28 cellular contexts compared by ENCODE assay signal in the genomic region with DNA sequence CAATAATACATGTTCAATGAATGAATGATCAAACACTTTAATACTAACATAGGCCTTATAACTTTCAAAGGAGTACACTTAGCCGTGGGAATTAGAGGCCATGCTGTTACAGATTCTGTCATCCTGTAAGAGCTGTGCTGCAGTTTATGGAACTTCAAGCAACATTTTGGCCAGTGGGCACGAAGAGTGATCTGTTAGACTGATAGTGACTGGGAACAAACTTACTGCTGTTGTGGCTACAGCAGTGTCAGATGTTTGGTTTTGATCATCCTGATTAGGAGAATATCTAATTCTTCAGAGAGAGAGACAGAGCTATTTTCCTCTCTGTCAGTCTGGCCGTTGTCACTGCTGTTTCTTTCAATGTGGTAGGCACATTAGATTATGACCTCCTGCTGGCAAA.
"Had no signal": no experiment of that assay in that cellular context is flagged by ENCODE, and none has a peak within 500 bp of the region (broad histone marks: within the 10 kb centered on the region; RNA-seq: fewer than 3 reads in every experiment).

No MANE protein-coding gene starts in this region.

- H3K36me3 Mint-ChIP-seq: stimulated activated effector memory CD8-positive, alpha-beta T cell treated with anti-CD3 and anti-CD28 coated beads, Interleukin-12 subunit alpha, Interleukin-12 subunit beta, amount 100 ng/mL, for 72 hours; stimulated activated memory B cell treated with anti-CD40 and anti-IgM and Interleukin-4, amounts not matched to agents 10 μg/mL and 1 μg/mL and 100 μg/mL, for 72 hours; stimulated activated naive B cell treated with anti-CD40 and anti-IgM and Interleukin-4, amounts not matched to agents 10 μg/mL and 1 μg/mL and 100 μg/mL, for 72 hours; type B pancreatic cell had no signal

- H3K4me1 ChIP-seq: stomach, suprapubic skin, testis, thyroid gland, tibial artery, tibial nerve, transverse colon, upper lobe of left lung, upper lobe of right lung, uterus, vagina had no signal

- H3K4me3 ChIP-seq: stomach, suprapubic skin, testis, thoracic aorta, thyroid gland, tibial artery, tibial nerve, transverse colon, upper lobe of left lung, upper lobe of right lung, uterus, vagina had no signal

- H3K9me3 Mint-ChIP-seq: stimulated activated naive B cell treated with anti-CD40 and anti-IgM and Interleukin-4, amounts not matched to agents 10 μg/mL and 1 μg/mL and 100 μg/mL, for 72 hours; type B pancreatic cell had no signal

- H3K36me3 ChIP-seq: stomach, suprapubic skin, thoracic aorta, thyroid gland, tibial artery, tibial nerve, transverse colon, upper lobe of left lung, upper lobe of right lung, uterus, vagina had no signal

- H3K27me3 Mint-ChIP-seq: stimulated activated memory B cell treated with anti-CD40 and anti-IgM and Interleukin-4, amounts not matched to agents 10 μg/mL and 1 μg/mL and 100 μg/mL, for 72 hours; stimulated activated naive B cell treated with anti-CD40 and anti-IgM and Interleukin-4, amounts not matched to agents 10 μg/mL and 1 μg/mL and 100 μg/mL, for 72 hours; stimulated activated naive CD8-positive, alpha-beta T cell treated with anti-CD3 and anti-CD28 coated beads, Interleukin-15, amount 100 ng/mL, for 72 hours; stimulated activated naive CD8-positive, alpha-beta T cell treated with anti-CD3 and anti-CD28 coated beads, Interleukin-15, Interleukin-2, amounts not matched to agents 100 ng/mL and 50 ng/mL, for 24 hours; type B pancreatic cell had no signal

- H3K27me3 ChIP-seq: stomach, suprapubic skin, testis, thyroid gland, tibial artery, tibial nerve, transverse colon, upper lobe of left lung, upper lobe of right lung, uterus, vagina had no signal

- H3K27ac ChIP-seq: stomach, suprapubic skin, testis, thoracic aorta, thyroid gland, tibial artery, tibial nerve, transverse colon, upper lobe of left lung, upper lobe of right lung, uterus, vagina had no signal

- ATAC-seq: stimulated activated effector memory CD8-positive, alpha-beta T cell treated with anti-CD3 and anti-CD28 coated beads, Interleukin-12 subunit alpha, Interleukin-12 subunit beta, amount 100 ng/mL, for 72 hours; stimulated activated memory B cell treated with anti-CD40 and anti-IgM and Interleukin-4, amounts not matched to agents 10 μg/mL and 1 μg/mL and 100 μg/mL, for 72 hours; stimulated activated naive B cell treated with anti-CD40 and anti-IgM and Interleukin-4, amounts not matched to agents 10 μg/mL and 1 μg/mL and 100 μg/mL, for 72 hours; stimulated activated naive CD8-positive, alpha-beta T cell treated with anti-CD3 and anti-CD28 coated beads, Interleukin-15, amount 100 ng/mL, for 72 hours; stimulated activated naive CD8-positive, alpha-beta T cell treated with anti-CD3 and anti-CD28 coated beads, Interleukin-15, Interleukin-2, amounts not matched to agents 100 U/mL and 50 U/mL, for 24 hours; upper lobe of right lung had no signal

- H3K4me1 Mint-ChIP-seq: stimulated activated effector memory CD8-positive, alpha-beta T cell treated with anti-CD3 and anti-CD28 coated beads, Interleukin-12 subunit alpha, Interleukin-12 subunit beta, amount 100 ng/mL, for 72 hours; stimulated activated memory B cell treated with anti-CD40 and anti-IgM and Interleukin-4, amounts not matched to agents 10 μg/mL and 1 μg/mL and 100 μg/mL, for 72 hours; stimulated activated naive B cell treated with anti-CD40 and anti-IgM and Interleukin-4, amounts not matched to agents 10 μg/mL and 1 μg/mL and 100 μg/mL, for 72 hours; stimulated activated naive CD8-positive, alpha-beta T cell treated with anti-CD3 and anti-CD28 coated beads, Interleukin-15, amount 100 ng/mL, for 72 hours had no signal

- H3K27ac Mint-ChIP-seq: stimulated activated effector memory CD8-positive, alpha-beta T cell treated with anti-CD3 and anti-CD28 coated beads, Interleukin-12 subunit alpha, Interleukin-12 subunit beta, amount 100 ng/mL, for 72 hours; stimulated activated memory B cell treated with anti-CD40 and anti-IgM and Interleukin-4, amounts not matched to agents 10 μg/mL and 1 μg/mL and 100 μg/mL, for 72 hours; stimulated activated naive B cell treated with anti-CD40 and anti-IgM and Interleukin-4, amounts not matched to agents 10 μg/mL and 1 μg/mL and 100 μg/mL, for 72 hours; stimulated activated naive CD8-positive, alpha-beta T cell treated with anti-CD3 and anti-CD28 coated beads, Interleukin-15, amount 100 ng/mL, for 72 hours; stimulated activated naive CD8-positive, alpha-beta T cell treated with anti-CD3 and anti-CD28 coated beads, Interleukin-15, Interleukin-2, amounts not matched to agents 100 ng/mL and 50 ng/mL, for 24 hours; type B pancreatic cell had no signal

- H3K9me3 ChIP-seq: suprapubic skin, testis, thoracic aorta, thyroid gland, tibial artery, tibial nerve, transverse colon, upper lobe of right lung, uterus, vagina had no signal

- H3K4me3 Mint-ChIP-seq: stimulated activated effector memory CD8-positive, alpha-beta T cell treated with anti-CD3 and anti-CD28 coated beads, Interleukin-12 subunit alpha, Interleukin-12 subunit beta, amount 100 ng/mL, for 72 hours; stimulated activated memory B cell treated with anti-CD40 and anti-IgM and Interleukin-4, amounts not matched to agents 10 μg/mL and 1 μg/mL and 100 μg/mL, for 72 hours; stimulated activated naive B cell treated with anti-CD40 and anti-IgM and Interleukin-4, amounts not matched to agents 10 μg/mL and 1 μg/mL and 100 μg/mL, for 72 hours; stimulated activated naive CD8-positive, alpha-beta T cell treated with anti-CD3 and anti-CD28 coated beads, Interleukin-15, amount 100 ng/mL, for 72 hours; stimulated activated naive CD8-positive, alpha-beta T cell treated with anti-CD3 and anti-CD28 coated beads, Interleukin-15, Interleukin-2, amounts not matched to agents 100 ng/mL and 50 ng/mL, for 24 hours; type B pancreatic cell had no signal

- DNase-seq: stimulated activated CD4-positive, alpha-beta T cell treated with anti-CD3 and anti-CD28 coated beads, Interleukin-2, amount 100 ng/mL, for 48 hours; stimulated activated CD4-positive, alpha-beta T cell treated with anti-CD3 and anti-CD28 coated beads, Interleukin-4, amount 100 ng/mL, for 1 hour; stimulated activated CD4-positive, alpha-beta T cell treated with anti-CD3 and anti-CD28 coated beads, Interleukin-4, amount 100 ng/mL, for 24 hours; stimulated activated CD4-positive, alpha-beta T cell treated with anti-CD3 and anti-CD28 coated beads, Interleukin-4, amount 100 ng/mL, for 4 hours; stimulated activated CD8-positive, alpha-beta memory T cell treated with anti-CD3 and anti-CD28 coated beads, Interleukin-4, amount 100 ng/mL, for 48 hours; stimulated activated naive B cell treated with anti-CD40 and anti-IgM and Interleukin-4, amounts not matched to agents 10 μg/mL and 1 μg/mL and 100 μg/mL, for 72 hours; stimulated activated naive CD4-positive, alpha-beta T cell; stimulated activated naive CD4-positive, alpha-beta T cell treated with Interleukin-2 at 50 U/mL for 16 hours; stimulated activated naive CD8-positive, alpha-beta T cell treated with anti-CD3 and anti-CD28 coated beads, Interleukin-15, amount 100 ng/mL, for 72 hours; stimulated activated naive CD8-positive, alpha-beta T cell treated with anti-CD3 and anti-CD28 coated beads, Interleukin-15, Interleukin-2, amounts not matched to agents 100 U/mL and 50 U/mL, for 24 hours; stomach; substantia nigra; testis; thyroid gland; tibial artery; transverse colon; trophoblast cell; upper lobe of left lung; upper lobe of right lung; uterus had no signal
